Comparison of ENCODE assay signal across 23 cellular contexts in genomic region chr2:31973665-31974064, GRCh38.
"Had no signal": no experiment of that assay in that cellular context is flagged by ENCODE, and none has a peak within 500 bp of the region (broad histone marks: within the 10 kb centered on the region; RNA-seq: fewer than 3 reads in every experiment).

No MANE protein-coding gene starts in this region.

- ATAC-seq: K562, PC-3 had no signal

- H3K27me3 ChIP-seq: breast epithelium had no signal

- DNase-seq: activated B cell treated with CpG ODN at 0.5 μM for 24 hours; activated CD4-positive, alpha-beta T cell treated with anti-CD3 and anti-CD28 coated beads for 1 hour; activated CD4-positive, alpha-beta T cell treated with anti-CD3 and anti-CD28 coated beads, Interleukin-2, amount 10 ng/mL, durations not matched to agents 24 days and 14 days; activated CD4-positive, alpha-beta T cell treated with anti-CD3 and anti-CD28 coated beads, Interleukin-2, amount 50 U/mL, for 48 hours; activated naive CD4-positive, alpha-beta T cell treated with anti-CD3 and anti-CD28 coated beads, Interleukin-2, amount 50 U/mL, for 16 hours; activated naive CD8-positive, alpha-beta T cell treated with anti-CD3 and anti-CD28 coated beads, Interleukin-2, amount 10 ng/mL, durations not matched to agents 7 days and 5 days; activated T-cell treated with anti-CD3 and anti-CD28 coated beads for 4 hours; aorta; caudate nucleus; Kasumi-1; MV-4-11; NCI-H1105; NCI-H1436; NCI-H187; NCI-H2081; NCI-H446; NCI-H524; PC-3; SHP77 treated with DMSO at 0.1 percent for 48 hours; T-helper 2 cell; T1000 had no signal

- H3K27me3 Mint-ChIP-seq: activated B cell treated with CpG ODN at 0.5 μM for 24 hours; activated CD4-positive, alpha-beta T cell treated with anti-CD3 and anti-CD28 coated beads, Interleukin-2, amount 10 ng/mL, durations not matched to agents 24 days and 14 days; activated naive CD8-positive, alpha-beta T cell treated with anti-CD3 and anti-CD28 coated beads, Interleukin-2, amount 10 ng/mL, durations not matched to agents 7 days and 5 days had no signal

- H3K4me3 Mint-ChIP-seq: activated B cell treated with CpG ODN at 0.5 μM for 24 hours; activated CD4-positive, alpha-beta T cell treated with anti-CD3 and anti-CD28 coated beads, Interleukin-2, amount 10 ng/mL, durations not matched to agents 24 days and 14 days; activated naive CD8-positive, alpha-beta T cell treated with anti-CD3 and anti-CD28 coated beads, Interleukin-2, amount 10 ng/mL, durations not matched to agents 7 days and 5 days had no signal

- H3K36me3 ChIP-seq: breast epithelium had no signal

- H3K4me1 ChIP-seq: breast epithelium had no signal

- H3K9me3 ChIP-seq: breast epithelium had no signal

- H3K27ac ChIP-seq: breast epithelium had no signal

- H3K27ac Mint-ChIP-seq: activated B cell treated with CpG ODN at 0.5 μM for 24 hours; activated CD4-positive, alpha-beta T cell treated with anti-CD3 and anti-CD28 coated beads, Interleukin-2, amount 10 ng/mL, durations not matched to agents 24 days and 14 days; activated naive CD8-positive, alpha-beta T cell treated with anti-CD3 and anti-CD28 coated beads, Interleukin-2, amount 10 ng/mL, durations not matched to agents 7 days and 5 days had no signal

- H3K9me3 Mint-ChIP-seq: activated B cell treated with CpG ODN at 0.5 μM for 24 hours; activated CD4-positive, alpha-beta T cell treated with anti-CD3 and anti-CD28 coated beads, Interleukin-2, amount 10 ng/mL, durations not matched to agents 24 days and 14 days had no signal

- H3K4me3 ChIP-seq: breast epithelium, K562 had no signal
